8 cellular contexts compared by ENCODE assay signal in genomic region chr10:94362360-94363250, GRCh38. TPM values are rescaled to one million over a fixed set of nuclear protein-coding genes. Genes with fewer than 3 reads are reported as not detected.
DNase-seq lines count a peak whose midpoint lies in the region; ATAC-seq and TF ChIP-seq lines count a peak whose summit lies in the region.

A gene with protein sequence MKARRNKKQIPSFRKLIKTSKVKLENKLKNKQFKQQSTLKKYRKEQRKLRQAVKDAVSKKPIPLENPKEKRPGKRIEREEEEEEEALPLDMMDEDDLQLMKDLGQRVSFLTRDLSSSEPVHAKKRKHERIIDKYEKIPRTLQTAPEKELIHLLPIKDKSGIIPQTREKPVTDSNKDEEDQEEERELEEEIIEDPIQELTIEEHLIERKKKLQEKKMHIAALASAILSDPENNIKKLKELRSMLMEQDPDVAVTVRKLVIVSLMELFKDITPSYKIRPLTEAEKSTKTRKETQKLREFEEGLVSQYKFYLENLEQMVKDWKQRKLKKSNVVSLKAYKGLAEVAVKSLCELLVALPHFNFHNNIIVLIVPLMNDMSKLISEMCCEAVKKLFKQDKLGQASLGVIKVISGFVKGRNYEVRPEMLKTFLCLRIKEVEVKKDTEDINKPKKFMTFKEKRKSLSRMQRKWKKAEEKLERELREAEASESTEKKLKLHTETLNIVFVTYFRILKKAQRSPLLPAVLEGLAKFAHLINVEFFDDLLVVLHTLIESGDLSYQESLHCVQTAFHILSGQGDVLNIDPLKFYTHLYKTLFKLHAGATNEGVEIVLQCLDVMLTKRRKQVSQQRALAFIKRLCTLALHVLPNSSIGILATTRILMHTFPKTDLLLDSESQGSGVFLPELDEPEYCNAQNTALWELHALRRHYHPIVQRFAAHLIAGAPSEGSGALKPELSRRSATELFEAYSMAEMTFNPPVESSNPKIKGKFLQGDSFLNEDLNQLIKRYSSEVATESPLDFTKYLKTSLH (minus strand): TSS chr10:94362939. CDS start chr10:94362838, 101 bp downstream.

- TF ChIP-seq CTCF in GM12864 (IDR thresholded peaks at IDR 0.05; ENCODE audit: low read depth, low read length, missing control alignments) (peak; percentile 86), osteocyte (IDR thresholded peaks at IDR 0.05) (peak; percentile 98)

- peaks cover 6% of the 10 kb centered on the region for H3K4me1 ChIP-seq in thymus (ENCODE audit: control insufficient read depth, insufficient read depth, low read length)

- peak; percentile 99 for ATAC-seq in HG02610 (IDR thresholded peaks at IDR 0.05; ENCODE audit: unreplicated experiment)

- peaks cover 39% of the 10 kb centered on the region for H3K36me3 Mint-ChIP-seq in activated naive CD8-positive, alpha-beta T cell treated with anti-CD3 and anti-CD28 coated beads for 36 hours
- H3K36me3 Mint-ChIP-seq in osteocyte (ENCODE audit: unreplicated experiment) = peaks cover 7% of the 10 kb centered on the region

- peak within 1 kb of the TSS; percentile 96 for H3K4me3 Mint-ChIP-seq in activated naive CD8-positive, alpha-beta T cell treated with anti-CD3 and anti-CD28 coated beads for 36 hours
- H3K4me3 Mint-ChIP-seq in osteocyte (ENCODE audit: unreplicated experiment) = peak within 1 kb of the TSS; percentile 90

- H3K27me3 Mint-ChIP-seq in activated naive CD8-positive, alpha-beta T cell treated with anti-CD3 and anti-CD28 coated beads for 36 hours = peaks cover 6% of the 10 kb centered on the region
- peaks cover 4% of the 10 kb centered on the region for H3K27me3 Mint-ChIP-seq in osteocyte (ENCODE audit: unreplicated experiment)

- H3K27me3 ChIP-seq in thymus (ENCODE audit: control insufficient read depth, insufficient read depth) = no peaks in the 10 kb centered on the region

- peak; percentile 86 for DNase-seq in GM12864 (ENCODE audit: low read depth)
- peak; percentile 89 for DNase-seq in NCI-H1092 (lab: John Stamatoyannopoulos, UW)
- peak; percentile 92 for DNase-seq in SKM-1 treated with dmso at 0.1 percent for 144 hours (lab: John Stamatoyannopoulos, UW; ENCODE audit: unreplicated experiment)
- DNase-seq in activated naive CD8-positive, alpha-beta T cell treated with anti-CD3 and anti-CD28 coated beads for 36 hours = peak; percentile 95
- DNase-seq in head of caudate nucleus = peak; percentile 94 to 99 (median 97)
- DNase-seq in osteocyte (ENCODE audit: extremely low spot score, unreplicated experiment) = peak; percentile 98

- peak within 1 kb of the TSS; percentile 77 for H3K4me3 ChIP-seq in GM12864 (ENCODE audit: low read depth, low read length)
- peak within 1 kb of the TSS; percentile 61 for H3K4me3 ChIP-seq in thymus (ENCODE audit: low read length)

- no peaks in the 10 kb centered on the region for H3K9me3 ChIP-seq in thymus (ENCODE audit: control insufficient read depth)

- intact Hi-C loops in head of caudate nucleus (cut with DNase I) = loop anchor here (2.0 to 5.0 kb wide), 2 partner anchors 40 to 75 kb away; partner anchors contain the start of gene TBC1D12

- H3K4me1 Mint-ChIP-seq in activated naive CD8-positive, alpha-beta T cell treated with anti-CD3 and anti-CD28 coated beads for 36 hours = peaks cover 21% of the 10 kb centered on the region
- H3K4me1 Mint-ChIP-seq in osteocyte (ENCODE audit: unreplicated experiment) = peaks cover 39% of the 10 kb centered on the region

- H3K9me3 Mint-ChIP-seq in activated naive CD8-positive, alpha-beta T cell treated with anti-CD3 and anti-CD28 coated beads for 36 hours = no peaks in the 10 kb centered on the region
- H3K9me3 Mint-ChIP-seq in osteocyte (ENCODE audit: unreplicated experiment) = no peaks in the 10 kb centered on the region

- peak within 1 kb of the TSS; percentile 75 for H3K27ac ChIP-seq in thymus (ENCODE audit: low read depth)

- peaks cover 3% of the 10 kb centered on the region for H3K36me3 ChIP-seq in thymus (ENCODE audit: control insufficient read depth, insufficient read depth)

- H3K27ac Mint-ChIP-seq in activated naive CD8-positive, alpha-beta T cell treated with anti-CD3 and anti-CD28 coated beads for 36 hours = peak within 1 kb of the TSS; percentile 96
- peak within 1 kb of the TSS; percentile 92 for H3K27ac Mint-ChIP-seq in osteocyte (ENCODE audit: unreplicated experiment)

- WGBS in thymus = under 1% methylated on average over 55 of the region's 55 CpGs

RNA-seq across cellular contexts. Expression of the gene that starts here (rescaled TPM):
- total RNA-seq in activated naive CD8-positive, alpha-beta T cell treated with anti-CD3 and anti-CD28 coated beads for 36 hours = 10 to 100 TPM; 47.9 to 48.9 TPM
- 15.3 and 15.5 TPM in 2 replicates for total RNA-seq in osteocyte
- 13.2 TPM for polyA plus RNA-seq in thymus

Comparison
In these comparisons a context has a peak if more than half of its experiments do, and no peak if none do; other contexts are left out.
1. Peak in every context shown above with its lines: DNase-seq, ATAC-seq, H3K4me3 ChIP-seq and H3K27ac ChIP-seq.